ENCODE assay signal across 8 cellular contexts in genomic region chr19:53537523-53538377, GRCh38. TPM values are rescaled to one million over a fixed set of nuclear protein-coding genes. Genes with fewer than 3 reads are reported as not detected.
DNase-seq lines count a peak whose midpoint lies in the region; ATAC-seq, FAIRE-seq and TF ChIP-seq lines count a peak whose summit lies in the region.

ZNF331 (plus strand) TSS chr19:53538145; CDS start chr19:53569377, 31,232 bp downstream.

- H3K36me3 Mint-ChIP-seq in T-helper 2 cell treated with Interferon-gamma antibody and Interleukin-4, amounts not matched to agents 5 μg/mL and 100 μg/mL, for 36 hours (ENCODE audit: low read depth) = peaks cover 33% of the 10 kb centered on the region

- H4K20me1 ChIP-seq in K562 (replicated peaks; ENCODE audit: control insufficient read depth, insufficient read depth, low read length) = no peaks in the 10 kb centered on the region

- TF ChIP-seq RAD21 in K562 (CRISPR knock-in tag; conservative IDR thresholded peaks at IDR 0.05 in 1 of 2, IDR thresholded peaks at IDR 0.05 in 1 of 2) = no peak

- in situ Hi-C loops in K562 (cut with MboI) = no loop called here

- TF ChIP-seq EP300 in K562 (IDR thresholded peaks at IDR 0.05; ENCODE audit: low read length) = no peak

- no peak for FAIRE-seq in K562 (lab: Jason Lieb, UNC)

- H3K4me1 Mint-ChIP-seq in T-helper 2 cell treated with Interferon-gamma antibody and Interleukin-4, amounts not matched to agents 5 μg/mL and 100 μg/mL, for 36 hours (ENCODE audit: low read depth) = peaks cover 6% of the 10 kb centered on the region

- ATAC-seq in GM19452 (IDR thresholded peaks at IDR 0.05; ENCODE audit: unreplicated experiment) (peak; percentile 68), K562 (no peak)

- no peak within 1 kb of the TSS for H2AFZ ChIP-seq in K562 (ENCODE audit: low read depth, low read length)

- intact Hi-C loops in K562 (cut with micrococcal nuclease) = no loop called here

- BruUV-seq in K562 (replicated peaks; lab: Mats Ljungman, UMichigan) = no TSS peak

- H3K4me1 ChIP-seq in K562 (replicated peaks in 1 of 2; ENCODE audit: control insufficient read depth in 2 of 2, insufficient read depth in 2 of 2, low read length in 2 of 2) (peaks cover 0 to 9% of the 10 kb centered on the region in 2 experiments; a peak in 2 of 5 replicates), skeletal muscle tissue (ENCODE audit: control insufficient read depth in 3 of 3, insufficient read depth in 3 of 3, low read length in 3 of 3) (peaks cover 4 to 15% (median 5%) of the 10 kb centered on the region in 3 donors)

- H3K9ac ChIP-seq in K562 (ENCODE audit: insufficient read depth in 1 of 2, low read depth in 2 of 2, low read length in 2 of 2) (no peak within 1 kb of the TSS), skeletal muscle tissue (ENCODE audit: low read depth in 1 of 3, low read length in 3 of 3) (peak within 1 kb of the TSS; percentile 83 to 93 (median 86))

- TF ChIP-seq CTCF in K562 (IDR thresholded peaks at IDR 0.05 in 2 of 3, conservative IDR thresholded peaks at IDR 0.05 in 1 of 3; ENCODE audit: insufficient read depth in 2 of 3, low read depth in 1 of 3, low read length in 3 of 3) = no peak

- H3K4me3 ChIP-seq in K562 = no peak within 1 kb of the TSS
- peak within 1 kb of the TSS; percentile 66 for H3K4me3 ChIP-seq in iPS-18c (ENCODE audit: insufficient read depth, low read depth, low read length)
- H3K4me3 ChIP-seq in skeletal muscle tissue (ENCODE audit: low read length in 3 of 3) = peak within 1 kb of the TSS; percentile 92 to 99 (median 94)

- H3K27me3 ChIP-seq in K562 (ENCODE audit: control insufficient read depth in 2 of 2, insufficient read depth in 2 of 2, low read length in 2 of 2) = peaks cover 0 to 17% of the 10 kb centered on the region in 2 experiments; a peak in 2 of 5 replicates
- H3K27me3 ChIP-seq in skeletal muscle tissue (ENCODE audit: control insufficient read depth in 3 of 3, insufficient read depth in 3 of 3, low read length in 3 of 3) = no peaks in the 10 kb centered on the region

- no peaks in the 10 kb centered on the region for H3K79me2 ChIP-seq in K562 (ENCODE audit: control insufficient read depth, insufficient read depth, low read length)

- no peak within 1 kb of the TSS for H3K4me2 ChIP-seq in K562 (ENCODE audit: insufficient read depth, low read length)

- H3K27me3 Mint-ChIP-seq in T-helper 2 cell treated with Interferon-gamma antibody and Interleukin-4, amounts not matched to agents 5 μg/mL and 100 μg/mL, for 36 hours (ENCODE audit: low read depth) = no peaks in the 10 kb centered on the region

- peaks cover 20% of the 10 kb centered on the region for H3K9me3 Mint-ChIP-seq in T-helper 2 cell treated with Interferon-gamma antibody and Interleukin-4, amounts not matched to agents 5 μg/mL and 100 μg/mL, for 36 hours

- H3K27ac ChIP-seq in K562 (ENCODE audit: extremely low read depth, low read depth, low read length) (no peak within 1 kb of the TSS), skeletal muscle tissue (ENCODE audit: low read depth, low read length) (peak within 1 kb of the TSS; percentile 73)

- no peaks in the 10 kb centered on the region for H3K9me1 ChIP-seq in K562 (ENCODE audit: control insufficient read depth, insufficient read depth, low read length)

- H3K36me3 ChIP-seq in K562 (ENCODE audit: control insufficient read depth, insufficient read depth, low read length) (no peaks in the 10 kb centered on the region), skeletal muscle tissue (ENCODE audit: control insufficient read depth in 3 of 3, insufficient read depth in 3 of 3, low read length in 3 of 3) (peaks cover 4 to 10% (median 6%) of the 10 kb centered on the region in 3 donors)

- TF ChIP-seq POLR2A in K562 (conservative IDR thresholded peaks at IDR 0.05) = no peak

- H3K4me3 Mint-ChIP-seq in T-helper 2 cell treated with Interferon-gamma antibody and Interleukin-4, amounts not matched to agents 5 μg/mL and 100 μg/mL, for 36 hours = peak within 1 kb of the TSS; percentile 95

- CTCF ChIA-PET in K562 (lab: Yijun Ruan, JAX; ENCODE audit: low intra/inter-chr PET ratio) = no interaction called here

- DNase-seq in CD1c-positive myeloid dendritic cell (ENCODE audit: extremely low spot score) (peak; percentile 92), HT1080 (ENCODE audit: low read depth) (peak; percentile 59), K562 (ENCODE audit: extremely low read depth in 1 of 4, low spot score in 3 of 4) (no peak), SW480 (ENCODE audit: low spot score) (no peak)
- DNase-seq in T-helper 2 cell treated with Interferon-gamma antibody and Interleukin-4, amounts not matched to agents 5 μg/mL and 100 μg/mL, for 36 hours (ENCODE audit: low spot score) = peak; percentile 88

- H3K9me3 ChIP-seq in K562 (replicated peaks; ENCODE audit: control insufficient read depth, insufficient read depth, low read depth, low read length) (no peaks in the 10 kb centered on the region), iPS-18c (ENCODE audit: control insufficient read depth, insufficient read depth, low read length) (no peaks in the 10 kb centered on the region), skeletal muscle tissue (ENCODE audit: control insufficient read depth in 3 of 3, low read length in 3 of 3) (no peaks in the 10 kb centered on the region)

- 12% methylated on average over 38 of the region's 81 CpGs for WGBS in K562 (ENCODE audit: insufficient coverage, low coverage, missing lambda C conversion rate)

- POLR2A ChIA-PET in K562 (lab: Yijun Ruan, JAX) = no interaction called here

- H3K27ac Mint-ChIP-seq in T-helper 2 cell treated with Interferon-gamma antibody and Interleukin-4, amounts not matched to agents 5 μg/mL and 100 μg/mL, for 36 hours = peak within 1 kb of the TSS; percentile 95

TF ChIP-seq in K562, 482 proteins besides CTCF, POLR2A, EP300 and RAD21:
- TF ChIP-seq, protein P1, sequence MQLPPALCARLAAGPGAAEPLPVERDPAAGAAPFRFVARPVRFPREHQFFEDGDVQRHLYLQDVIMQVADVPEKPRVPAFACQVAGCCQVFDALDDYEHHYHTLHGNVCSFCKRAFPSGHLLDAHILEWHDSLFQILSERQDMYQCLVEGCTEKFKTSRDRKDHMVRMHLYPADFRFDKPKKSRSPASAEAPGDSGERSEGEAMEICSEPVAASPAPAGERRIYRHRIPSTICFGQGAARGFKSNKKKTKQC (CRISPR knock-in tag; IDR thresholded peaks at IDR 0.05) = no peak
- TF ChIP-seq, protein P2, sequence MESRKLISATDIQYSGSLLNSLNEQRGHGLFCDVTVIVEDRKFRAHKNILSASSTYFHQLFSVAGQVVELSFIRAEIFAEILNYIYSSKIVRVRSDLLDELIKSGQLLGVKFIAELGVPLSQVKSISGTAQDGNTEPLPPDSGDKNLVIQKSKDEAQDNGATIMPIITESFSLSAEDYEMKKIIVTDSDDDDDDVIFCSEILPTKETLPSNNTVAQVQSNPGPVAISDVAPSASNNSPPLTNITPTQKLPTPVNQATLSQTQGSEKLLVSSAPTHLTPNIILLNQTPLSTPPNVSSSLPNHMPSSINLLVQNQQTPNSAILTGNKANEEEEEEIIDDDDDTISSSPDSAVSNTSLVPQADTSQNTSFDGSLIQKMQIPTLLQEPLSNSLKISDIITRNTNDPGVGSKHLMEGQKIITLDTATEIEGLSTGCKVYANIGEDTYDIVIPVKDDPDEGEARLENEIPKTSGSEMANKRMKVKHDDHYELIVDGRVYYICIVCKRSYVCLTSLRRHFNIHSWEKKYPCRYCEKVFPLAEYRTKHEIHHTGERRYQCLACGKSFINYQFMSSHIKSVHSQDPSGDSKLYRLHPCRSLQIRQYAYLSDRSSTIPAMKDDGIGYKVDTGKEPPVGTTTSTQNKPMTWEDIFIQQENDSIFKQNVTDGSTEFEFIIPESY (CRISPR knock-in tag; IDR thresholded peaks at IDR 0.05) = peak; percentile 83
- 0 out of 2 replicates have a peak, but pooled peaks have one; percentile 19 for TF ChIP-seq POLR2G (IDR thresholded peaks at IDR 0.05; ENCODE audit: low read depth, low read length)
- no peak for TF ChIP-seq TSC22D4 (tag; IDR thresholded peaks at IDR 0.05)
- TF ChIP-seq ZNF121 (CRISPR knock-in tag; conservative IDR thresholded peaks at IDR 0.05) = no peak
- TF ChIP-seq JUND (IDR thresholded peaks at IDR 0.05; ENCODE audit: borderline replicate concordance, low read depth, low read length) = no peak
- TF ChIP-seq JUND (tag; IDR thresholded peaks at IDR 0.05; ENCODE audit: borderline replicate concordance, low read depth, low read length) = no peak
- no peak for TF ChIP-seq SAFB2 (IDR thresholded peaks at IDR 0.05; ENCODE audit: borderline replicate concordance, low read depth, low read length, severe bottlenecking)
- TF ChIP-seq HNRNPUL1 (IDR thresholded peaks at IDR 0.05; ENCODE audit: low read length) = no peak

RNA-seq across cellular contexts. Expression of gene ZNF331, which starts in this region (rescaled TPM):
- total RNA-seq in HT1080 (2014; rRNA removed; shearing (Covaris generic)) = 5.2 and 6.1 TPM in 2 replicates
- polyA plus RNA-seq in HT1080 (2015; cell fraction: cytosol; rRNA removed) = 3.2 and 3.5 TPM in 2 replicates
- polyA plus RNA-seq in HT1080 (2015; cell fraction: nucleus; rRNA removed) = 12.5 and 20.9 TPM in 2 replicates
- total RNA-seq in K562 (2011; cell fraction: chromatin; rRNA removed; ENCODE audit: low replicate concordance) = 1.7 and 5.8 TPM in 2 replicates
- total RNA-seq in K562 (2011; cell fraction: nucleolus; rRNA removed) = 5.1 and 6.2 TPM in 2 replicates
- total RNA-seq in K562 (2011; cell fraction: nucleoplasm; rRNA removed) = 3.1 and 3.3 TPM in 2 replicates
- total RNA-seq in K562 (2014; rRNA removed) (0.50 and 1.6 TPM in 2 replicates), K562 (2014; rRNA removed; fragmentation: Illumina TruSeq; extraction: Trizol) (0.76 and 0.86 TPM in 2 replicates), K562 (2015; rRNA removed; fragmentation: Illumina TruSeq; extraction: Trizol) (1.5 TPM in 2 replicates), K562 (2021) (1.4 and 1.7 TPM in 2 replicates), skeletal muscle tissue (6.3 TPM)
- polyA plus RNA-seq in K562 (2011; rRNA removed) (0.28 and 0.70 TPM in 2 replicates), K562 (2014; fragmentation: Illumina TruSeq; extraction: Trizol) (1.8 and 2.0 TPM in 2 replicates), K562 (2014; fragmentation: Nextera tagmentation; extraction: Ambion mirVana) (under 1 TPM; 0.23 to 0.69 TPM), K562 (2014; rRNA removed) (2.7 and 4.8 TPM in 2 replicates)
- polyA plus RNA-seq in K562 (2011; cell fraction: cytosol; rRNA removed) = 0.55 and 0.56 TPM in 2 replicates
- polyA plus RNA-seq in K562 (2011; cell fraction: nucleus; rRNA removed) = 1.8 and 4.5 TPM in 2 replicates
- 1.5 and 16.3 TPM in 2 replicates for polyA plus RNA-seq in K562 (2012)
- 0.33 and 0.60 TPM in 2 replicates for polyA minus RNA-seq in K562 (2011; rRNA and poly(A)+ RNA removed)
- not detected in 2 replicates for polyA minus RNA-seq in K562 (2011; cell fraction: cytosol; rRNA and poly(A)+ RNA removed)
- polyA minus RNA-seq in K562 (2011; cell fraction: nucleus; rRNA and poly(A)+ RNA removed) = 0.33 and 0.94 TPM in 2 replicates

Comparison
In these comparisons a context has a peak if more than half of its experiments do, and no peak if none do; other contexts are left out.
1. DNase-seq: peak in CD1c-positive myeloid dendritic cell (single experiment), HT1080 (single experiment) and T-helper 2 cell treated with Interferon-gamma antibody and Interleukin-4, amounts not matched to agents 5 μg/mL and 100 μg/mL, for 36 hours (single experiment); none in K562 (0 of 4) and SW480 (single experiment).
2. H3K9ac ChIP-seq: peak in skeletal muscle tissue (3 of 3); none in K562 (0 of 2).